ENCODE assay signal across 2 cellular contexts in genomic region chr1:42477354-42477753, GRCh38. TPM values are rescaled to one million over a fixed set of nuclear protein-coding genes. Genes with fewer than 3 reads are reported as not detected.
"Had no signal": no experiment of that assay in that cellular context is flagged by ENCODE, and none has a peak within 500 bp of the region (broad histone marks: within the 10 kb centered on the region; RNA-seq: fewer than 3 reads in every experiment).

No MANE protein-coding gene starts in this region.

RNA-seq across cellular contexts. Expression of gene ZMYND12, which starts 21.5 kb away (rescaled TPM):
- total RNA-seq: natural killer cell treated with Interleukin-12 subunit alpha and Interleukin-12 subunit beta and Interleukin-15 and Interleukin-18, amount 100 ng/mL, for 72 hours; occipital lobe had no signal
